In genomic region chr21:43352568-43353281, GRCh38 we compare ENCODE assay signal across 8 cellular contexts.
DNase-seq lines count a peak whose midpoint lies in the region; ATAC-seq and TF ChIP-seq lines count a peak whose summit lies in the region.

No MANE protein-coding gene starts in this region.

- H3K9me3 ChIP-seq in SK-N-MC (ENCODE audit: low read depth, low read length) (no peaks in the 10 kb centered on the region), neural progenitor cell (ENCODE audit: low read depth) (no peaks in the 10 kb centered on the region)

- no peak overlapping the region for H2AFZ ChIP-seq in neural progenitor cell (replicated peaks)

- peak overlapping the region; percentile 83 for H3K27ac ChIP-seq in SK-N-MC
- H3K27ac ChIP-seq in neural progenitor cell = no peak overlapping the region

- no peaks in the 10 kb centered on the region for H3F3A ChIP-seq in neural progenitor cell (ENCODE audit: low read depth)

- no peaks in the 10 kb centered on the region for H3K79me2 ChIP-seq in neural progenitor cell (ENCODE audit: low read depth)

- H3K4me1 Mint-ChIP-seq in neural progenitor cell (peaks cover 34% of the 10 kb centered on the region), endothelial cell (ENCODE audit: unreplicated experiment) (peaks cover 6% of the 10 kb centered on the region)

- no peaks in the 10 kb centered on the region for H3K4me1 ChIP-seq in neural progenitor cell

- no peak for DNase-seq in activated CD4-positive, CD25-positive, alpha-beta regulatory T cell treated with anti-CD3 and anti-CD28 coated beads, Interleukin-2, amount 50 U/mL, for 72 hours
- DNase-seq in SK-N-MC (ENCODE audit: low read depth, low spot score) (peak; percentile 35), neural progenitor cell (ENCODE audit: low spot score) (no peak), NCI-H1105 treated with DMSO at 0.1 percent for 48 hours (lab: John Stamatoyannopoulos, UW) (no peak), endothelial cell (ENCODE audit: low spot score) (no peak), posterior vena cava (ENCODE audit: low spot score) (no peak)

- ATAC-seq in activated CD4-positive, CD25-positive, alpha-beta regulatory T cell treated with anti-CD3 and anti-CD28 coated beads, Interleukin-2, amount 50 U/mL, for 24 hours = peak; percentile 83 to 85
- ATAC-seq in HG02763 (IDR thresholded peaks at IDR 0.05; ENCODE audit: unreplicated experiment) = peak; percentile 60

- no peaks in the 10 kb centered on the region for H3K27me3 ChIP-seq in neural progenitor cell

- H3K27me3 Mint-ChIP-seq in neural progenitor cell (ENCODE audit: insufficient read depth, low read depth) (peaks cover 15% of the 10 kb centered on the region), endothelial cell (ENCODE audit: unreplicated experiment) (peaks cover 3% of the 10 kb centered on the region)

- H3K27ac Mint-ChIP-seq in neural progenitor cell (peak overlapping the region; percentile 78), endothelial cell (ENCODE audit: unreplicated experiment) (no peak overlapping the region)

- H4K20me1 ChIP-seq in neural progenitor cell (ENCODE audit: low read depth) = no peaks in the 10 kb centered on the region

- H3K9me3 Mint-ChIP-seq in neural progenitor cell (no peaks in the 10 kb centered on the region), endothelial cell (ENCODE audit: unreplicated experiment) (no peaks in the 10 kb centered on the region)

- H3K4me3 ChIP-seq in SK-N-MC (no peak overlapping the region), neural progenitor cell (no peak overlapping the region)

- no peaks in the 10 kb centered on the region for H3K36me3 Mint-ChIP-seq in neural progenitor cell
- no peaks in the 10 kb centered on the region for H3K36me3 Mint-ChIP-seq in endothelial cell (ENCODE audit: low read depth, unreplicated experiment)

- H3K4me2 ChIP-seq in neural progenitor cell = no peak overlapping the region

- intact Hi-C loops in posterior vena cava (cut with DNase I) = no loop called here

- H3K9ac ChIP-seq in SK-N-MC (ENCODE audit: insufficient read length) = no peak overlapping the region
- no peak overlapping the region for H3K9ac ChIP-seq in neural progenitor cell

- peak overlapping the region; percentile 38 for H3K4me3 Mint-ChIP-seq in neural progenitor cell
- H3K4me3 Mint-ChIP-seq in endothelial cell (ENCODE audit: unreplicated experiment) = no peak overlapping the region

- TF ChIP-seq CTCF in neural progenitor cell (IDR thresholded peaks at IDR 0.05) (no peak), endothelial cell (IDR thresholded peaks at IDR 0.05; ENCODE audit: unreplicated experiment) (no peak)

- H3K36me3 ChIP-seq in SK-N-MC (ENCODE audit: insufficient read depth, low read length) (no peaks in the 10 kb centered on the region), neural progenitor cell (no peaks in the 10 kb centered on the region)
